Comparison of ENCODE assay signal across 8 cellular contexts in the genomic region with DNA sequence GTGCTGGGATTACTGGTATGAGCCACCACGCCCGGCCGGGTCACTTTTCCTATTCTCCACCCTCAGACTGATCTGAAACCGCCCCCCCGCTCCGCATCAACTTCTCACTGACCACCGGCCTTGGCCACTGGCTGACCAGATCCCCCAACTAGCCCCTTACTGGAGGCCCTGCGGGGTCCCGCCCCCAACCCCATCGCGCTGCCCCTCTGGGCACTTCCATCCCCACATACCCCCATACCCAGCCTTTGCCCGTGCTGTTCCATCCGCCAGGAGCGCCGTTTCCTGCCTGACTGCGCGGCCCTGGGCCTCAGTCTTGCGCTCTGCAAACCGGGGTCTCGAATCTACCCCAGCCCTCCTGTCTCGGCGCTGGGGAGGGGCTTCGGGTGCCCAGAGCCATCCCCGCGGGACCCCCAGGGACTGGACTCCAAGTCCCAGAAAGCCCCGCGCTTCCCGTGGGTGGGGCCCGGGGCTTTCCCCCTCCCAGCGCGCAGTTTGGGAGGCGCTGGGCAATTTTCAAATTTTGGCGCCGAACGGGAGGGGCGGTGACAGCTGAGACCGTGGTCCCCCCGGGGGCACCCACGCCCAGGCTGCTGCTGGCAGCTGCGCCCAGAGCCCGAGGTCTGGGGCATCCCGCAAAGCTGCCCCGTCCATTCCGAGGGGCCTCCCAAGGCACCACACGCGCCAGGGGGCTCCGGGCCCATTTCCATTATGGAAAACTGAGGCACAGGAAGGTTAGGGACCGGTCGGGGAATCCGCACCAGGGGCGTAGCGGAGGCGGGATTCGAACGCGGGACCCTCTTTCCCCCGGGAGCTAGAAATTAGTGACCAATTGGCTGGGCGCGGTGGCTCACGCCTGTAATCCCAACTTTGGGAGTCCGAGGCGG. TPM values are rescaled to one million over a fixed set of nuclear protein-coding genes. Genes with fewer than 3 reads are reported as not detected.
DNase-seq lines count a peak whose midpoint lies in the region; ATAC-seq and TF ChIP-seq lines count a peak whose summit lies in the region.

No MANE protein-coding gene starts in this region.

- H3K4me1 ChIP-seq in NT2/D1 (ENCODE audit: insufficient read depth, insufficient read length) (peaks cover 5% of the 10 kb centered on the region), heart left ventricle (peaks cover 0 to 27% (median 15%) of the 10 kb centered on the region in 12 donors), rectal smooth muscle tissue (ENCODE audit: control insufficient read depth, insufficient read depth, low read length) (no peaks in the 10 kb centered on the region)

- no peaks in the 10 kb centered on the region for H3K9me3 Mint-ChIP-seq in activated naive CD4-positive, alpha-beta T cell treated with anti-CD3 and anti-CD28 coated beads for 36 hours

- H3K27ac ChIP-seq in heart left ventricle (peak overlapping the region in 2 of 12 donors; percentile 56 to 74), rectal smooth muscle tissue (ENCODE audit: low read depth, low read length) (no peak overlapping the region)

- H3K9me3 ChIP-seq in NT2/D1 (ENCODE audit: insufficient read depth, low read length), result no peaks in the 10 kb centered on the region
- H3K9me3 ChIP-seq in heart left ventricle, result no peaks in the 10 kb centered on the region

- CTCF ChIA-PET in activated naive CD4-positive, alpha-beta T cell treated with anti-CD3 and anti-CD28 coated beads for 36 hours (lab: Charles Lee), result interaction anchor here (0.7 kb wide), 2 partner anchors 149 to 157 kb away, joined by 3 to 5 read pairs; no protein-coding TSS in a partner anchor

- peak; percentile 39 for TF ChIP-seq CTCF in AG10803 (conservative IDR thresholded peaks at IDR 0.05; ENCODE audit: low read length)
- TF ChIP-seq CTCF in heart left ventricle (IDR thresholded peaks at IDR 0.05), result peak in 1 of 12 donors; percentile 17

- H3K4me3 Mint-ChIP-seq in activated naive CD4-positive, alpha-beta T cell treated with anti-CD3 and anti-CD28 coated beads for 36 hours, result peak overlapping the region; percentile 84

- intact Hi-C loops in activated naive CD4-positive, alpha-beta T cell treated with anti-CD3 and anti-CD28 coated beads for 36 hours (cut with micrococcal nuclease), result loop anchor here (5.0 kb wide), 1 partner anchor 300 kb away; the partner anchor contains the start of gene DOT1L
- intact Hi-C loops in heart left ventricle (cut with DNase I), result loop anchor here in 1 of 10 donors (10.0 kb wide), 1 partner anchor 633 kb away; the partner anchor contains the start of gene GNA11

- H3K9ac ChIP-seq in NT2/D1 (ENCODE audit: insufficient read length, low read depth) (peak overlapping the region; percentile 89), rectal smooth muscle tissue (ENCODE audit: low read length) (peak overlapping the region; percentile 27)

- H3K36me3 ChIP-seq in NT2/D1 (ENCODE audit: insufficient read depth, insufficient read length, low read length), result peaks cover 4% of the 10 kb centered on the region
- no peaks in the 10 kb centered on the region for H3K36me3 ChIP-seq in heart left ventricle
- H3K36me3 ChIP-seq in rectal smooth muscle tissue (ENCODE audit: control insufficient read depth, insufficient read depth, low read length), result no peaks in the 10 kb centered on the region

- peaks cover 3% of the 10 kb centered on the region for H3K36me3 Mint-ChIP-seq in activated naive CD4-positive, alpha-beta T cell treated with anti-CD3 and anti-CD28 coated beads for 36 hours (ENCODE audit: low read depth)

- TF ChIP-seq POLR2A in GM19099 (IDR thresholded peaks at IDR 0.05; ENCODE audit: extremely low read depth, insufficient read length, low read depth), result peak; percentile 54
- TF ChIP-seq POLR2A in heart left ventricle (IDR thresholded peaks at IDR 0.05), result no peak

- peak overlapping the region; percentile 36 for H3K27ac Mint-ChIP-seq in activated naive CD4-positive, alpha-beta T cell treated with anti-CD3 and anti-CD28 coated beads for 36 hours

- peaks cover 2% of the 10 kb centered on the region for H3K27me3 Mint-ChIP-seq in activated naive CD4-positive, alpha-beta T cell treated with anti-CD3 and anti-CD28 coated beads for 36 hours (ENCODE audit: low read depth)

- 4 to 7% (median 6%) methylated on average over 36 to 62 of the region's 62 CpGs for WGBS in heart left ventricle, 4 donors

- H3K4me3 ChIP-seq in AG10803 (ENCODE audit: low read length) (peak overlapping the region; percentile 80), NT2/D1 (ENCODE audit: insufficient read length, low read depth) (peak overlapping the region; percentile 64), heart left ventricle (peak overlapping the region; percentile 4 to 76 (median 58)), rectal smooth muscle tissue (ENCODE audit: low read length) (peak overlapping the region; percentile 73)

- peak in 3 of 4 donors; percentile 47 to 76 (median 74) for ATAC-seq in heart left ventricle

- H3K27me3 ChIP-seq in NT2/D1 (ENCODE audit: insufficient read depth, insufficient read length) (no peaks in the 10 kb centered on the region), heart left ventricle (no peaks in the 10 kb centered on the region), rectal smooth muscle tissue (ENCODE audit: control insufficient read depth, insufficient read depth, low read length) (peaks cover 2% of the 10 kb centered on the region)

- H3K4me1 Mint-ChIP-seq in activated naive CD4-positive, alpha-beta T cell treated with anti-CD3 and anti-CD28 coated beads for 36 hours (ENCODE audit: low read depth), result peaks cover 9% of the 10 kb centered on the region

- peak; percentile 50 for DNase-seq in AG10803 (ENCODE audit: low read depth)
- DNase-seq in NT2/D1 (ENCODE audit: low read depth, low spot score), result no peak
- peak; percentile 75 for DNase-seq in activated naive CD4-positive, alpha-beta T cell treated with anti-CD3 and anti-CD28 coated beads for 36 hours
- DNase-seq in heart left ventricle, result peak in 4 of 5 donors; percentile 59 to 84 (median 70)
- DNase-seq in SIG-M5 treated with dmso at 0.1 percent for 504 hours (lab: John Stamatoyannopoulos, UW; ENCODE audit: unreplicated experiment), result no peak
- no peak for DNase-seq in SKM-1 treated with dmso at 0.1 percent for 144 hours (lab: John Stamatoyannopoulos, UW; ENCODE audit: unreplicated experiment)

RNA-seq across cellular contexts. Expression of gene LMNB2, which starts 5.2 kb away (rescaled TPM):
- total RNA-seq in activated naive CD4-positive, alpha-beta T cell treated with anti-CD3 and anti-CD28 coated beads for 36 hours, result 100 to 1,000 TPM in 1 of 2 experiments, 10 to 100 TPM in 1; 97.7 to 101 TPM
- total RNA-seq in heart left ventricle, result 10 to 100 TPM in 7 of 9 donors, 1 to 10 TPM in 2; 6.6 to 22.2 (median 13.8) TPM
- 10 to 100 TPM in 1 of 2 donors, 1 to 10 TPM in 1; 9.3 to 33.0 TPM for polyA plus RNA-seq in heart left ventricle

RNA-seq across cellular contexts. Expression of gene GADD45B, which starts 13.9 kb away (rescaled TPM):
- total RNA-seq in activated naive CD4-positive, alpha-beta T cell treated with anti-CD3 and anti-CD28 coated beads for 36 hours, result 100 to 1,000 TPM; 107 to 112 TPM
- 100 to 1,000 TPM in 2 of 9 donors, 10 to 100 TPM in 7; 20.3 to 155 (median 46.6) TPM for total RNA-seq in heart left ventricle
- 10 to 100 TPM; 67.2 to 68.4 TPM for polyA plus RNA-seq in heart left ventricle

RNA-seq across cellular contexts. Expression of gene TIMM13, which starts 34.6 kb away (rescaled TPM):
- total RNA-seq in activated naive CD4-positive, alpha-beta T cell treated with anti-CD3 and anti-CD28 coated beads for 36 hours, result 10 to 100 TPM; 67.3 to 70.8 TPM
- 10 to 100 TPM; 27.4 to 78.4 (median 62.6) TPM for total RNA-seq in heart left ventricle
- 10 to 100 TPM; 75.4 to 98.5 TPM for polyA plus RNA-seq in heart left ventricle

Comparison
In these comparisons a context has a peak if more than half of its experiments do, and no peak if none do; other contexts are left out.
1. DNase-seq: peak in AG10803 (single experiment), activated naive CD4-positive, alpha-beta T cell treated with anti-CD3 and anti-CD28 coated beads for 36 hours (single experiment) and heart left ventricle (4 of 5); none in NT2/D1 (single experiment), SIG-M5 treated with dmso at 0.1 percent for 504 hours (single experiment) and SKM-1 treated with dmso at 0.1 percent for 144 hours (single experiment).
2. RNA of gene LMNB2, which starts 5.2 kb away (total RNA-seq): 97.7 to 101 TPM in activated naive CD4-positive, alpha-beta T cell treated with anti-CD3 and anti-CD28 coated beads for 36 hours; 6.6 to 22.2 TPM in heart left ventricle; every median in the first group is over 4 times any median in the second.
3. Peak in every context shown above with its lines, with median percentiles within 50 percentile points of each other: H3K4me3 ChIP-seq.